ENCODE assay signal across 9 cellular contexts in the genomic region with DNA sequence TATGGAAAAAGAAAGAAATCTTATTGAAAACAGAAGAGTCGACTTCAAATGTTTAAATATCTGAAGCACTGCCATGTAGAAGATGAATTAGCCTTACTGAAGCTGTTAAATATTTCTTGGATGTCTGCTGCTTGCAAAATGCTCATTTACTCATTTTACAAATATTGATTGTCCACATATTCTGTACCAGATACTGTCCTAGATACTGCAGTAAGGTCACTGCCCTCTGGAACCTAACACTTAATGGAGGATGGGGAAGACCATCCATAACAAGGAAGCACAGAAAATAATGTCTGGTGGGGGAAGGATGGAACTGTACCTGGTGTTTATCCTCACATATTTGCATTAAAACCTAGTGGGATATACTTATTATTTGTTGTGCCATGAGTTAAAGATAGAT.
"Had no signal": no experiment of that assay in that cellular context is flagged by ENCODE, and none has a peak within 500 bp of the region (broad histone marks: within the 10 kb centered on the region; RNA-seq: fewer than 3 reads in every experiment).

No MANE protein-coding gene starts in this region.

- ATAC-seq: HCT116, K562 had no signal

- H3K4me3 Mint-ChIP-seq: HFFc6 had no signal

- H3K9ac ChIP-seq: GM23248 had no signal

- H3K27ac ChIP-seq: GM23248, HL-60 had no signal

- H3K4me3 ChIP-seq: GM23248, HAP-1, K562 had no signal

- H3K27ac Mint-ChIP-seq: HFFc6 had no signal

- H3K36me3 ChIP-seq: HAP-1 had no signal

- H3K4me1 ChIP-seq: HAP-1 had no signal

- H2AFZ ChIP-seq: GM23248 had no signal

- DNase-seq: GM23248, GOT3, H7, HFFc6, IMR-90 had no signal

- H3K9me3 ChIP-seq: HAP-1 had no signal
